In the genomic region with DNA sequence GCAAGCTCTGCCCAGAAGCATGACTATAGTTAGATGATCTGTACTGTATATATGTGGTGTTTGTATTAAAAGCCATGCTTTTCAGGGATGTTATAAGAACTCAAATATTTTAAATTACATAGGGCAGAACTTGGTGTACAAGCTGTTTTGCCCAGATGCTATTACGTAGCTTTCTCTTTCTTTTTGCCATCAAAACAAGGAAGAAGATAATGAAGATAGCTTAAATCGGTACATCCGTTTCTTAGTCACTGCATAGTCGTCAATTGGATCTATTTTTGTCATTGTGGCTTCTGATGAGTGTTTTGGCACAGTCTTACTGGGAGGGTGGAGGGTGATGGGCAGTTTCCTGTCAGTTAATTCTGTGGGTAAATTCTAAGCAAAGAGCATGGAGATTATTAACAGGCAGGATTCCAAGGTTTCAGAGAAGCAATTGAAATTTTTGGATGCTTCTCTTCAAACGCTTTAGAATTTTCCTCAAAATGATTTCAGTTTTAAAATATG, we compare ENCODE assay signal across 8 cellular contexts.
DNase-seq lines count a peak whose midpoint lies in the region; ATAC-seq and TF ChIP-seq lines count a peak whose summit lies in the region.

No MANE protein-coding gene starts in this region.

- no TSS peak for BruUV-seq in MCF 10A (replicated peaks; lab: Mats Ljungman, UMichigan)

- peak overlapping the region; percentile 97 to 98 for H3K27ac Mint-ChIP-seq in T-cell
- peak overlapping the region; percentile 81 for H3K27ac Mint-ChIP-seq in MCF 10A (ENCODE audit: low read depth, unreplicated experiment)

- H3K27me3 Mint-ChIP-seq in T-cell (no peaks in the 10 kb centered on the region), MCF 10A (ENCODE audit: insufficient read depth, unreplicated experiment) (no peaks in the 10 kb centered on the region)

- 11% methylated on average over 5 of the region's 5 CpGs for WGBS in mesenchymal stem cell

- DNase-seq in EL (peak; percentile 95), Kasumi-1 (lab: John Stamatoyannopoulos, UW) (peak; percentile 97), T-cell (peak in 32 of 34 experiments; percentile 27 to 78 (median 53)), MCF 10A (ENCODE audit: unreplicated experiment) (peak; percentile 73), mesenchymal stem cell (peak; percentile 92), GOT3 (lab: John Stamatoyannopoulos, UW) (no peak)
- DNase-seq in stimulated activated CD8-positive, alpha-beta memory T cell treated with anti-CD3 and anti-CD28 coated beads, Interleukin-7, amount 100 ng/mL, for 48 hours (ENCODE audit: extremely low read depth in 1 of 2, low read depth in 1 of 2), result peak; percentile 16 to 34

- intact Hi-C loops in MCF 10A (cut with micrococcal nuclease), result no loop called here

- POLR2A ChIA-PET in T-cell (lab: Charles Lee), result interaction anchor here (0.6 to 1.1 kb wide), 4 partner anchors 8 to 149 kb away, joined by 3 to 7 read pairs (median 4); no protein-coding TSS in a partner anchor
- POLR2A ChIA-PET in MCF 10A (lab: Yijun Ruan, JAX), result interaction anchor here (0.7 to 2.4 kb wide), 5 partner anchors 13 to 99 kb away, joined by 4 to 14 read pairs (median 4); no protein-coding TSS in a partner anchor

- CTCF ChIA-PET in T-cell (lab: Charles Lee), result interaction anchor here (0.5 to 2.1 kb wide), 9 partner anchors 13 to 1362 kb away, joined by 3 to 13 read pairs (median 4); no protein-coding TSS in a partner anchor
- CTCF ChIA-PET in MCF 10A (lab: Yijun Ruan, JAX), result interaction anchor here (0.7 to 1.1 kb wide), 2 partner anchors 9 to 73 kb away, joined by 3 read pairs; no protein-coding TSS in a partner anchor

- H3K36me3 Mint-ChIP-seq in T-cell, result no peaks in the 10 kb centered on the region
- H3K36me3 Mint-ChIP-seq in MCF 10A (ENCODE audit: insufficient read depth, unreplicated experiment), result peaks cover 6% of the 10 kb centered on the region

- H3K79me1 ChIP-seq in mesenchymal stem cell (replicated peaks; ENCODE audit: low read length, poor library complexity, severe bottlenecking), result no peaks in the 10 kb centered on the region

- H2BK120ac ChIP-seq in mesenchymal stem cell (ENCODE audit: low read depth, low read length), result no peak overlapping the region

- no peak overlapping the region for H2BK5ac ChIP-seq in mesenchymal stem cell (ENCODE audit: low read depth, low read length, poor library complexity, severe bottlenecking)

- no peaks in the 10 kb centered on the region for H3K36me3 ChIP-seq in mesenchymal stem cell (ENCODE audit: control insufficient read depth in 1 of 2, insufficient read depth in 2 of 2, low read depth in 1 of 2, low read length in 2 of 2)

- peak overlapping the region in 1 of 2 experiments; percentile 54 for H3K18ac ChIP-seq in mesenchymal stem cell (ENCODE audit: low read depth in 1 of 2, low read length in 2 of 2)

- ATAC-seq in GM21717 (IDR thresholded peaks at IDR 0.05; ENCODE audit: unreplicated experiment) (peak; percentile 97), T-cell (replicated peaks in 1 of 4) (peak; percentile 95 to 99 (median 98))

- H3K4me3 ChIP-seq in mesenchymal stem cell (ENCODE audit: insufficient read depth in 1 of 2, low read depth in 1 of 2, low read length in 2 of 2), result peak overlapping the region in 1 of 2 experiments; percentile 65

- TF ChIP-seq CTCF in MCF 10A (IDR thresholded peaks at IDR 0.05; ENCODE audit: unreplicated experiment), result no peak

- H3K9me3 Mint-ChIP-seq in T-cell, result no peaks in the 10 kb centered on the region
- H3K9me3 Mint-ChIP-seq in MCF 10A (ENCODE audit: unreplicated experiment), result peaks cover 15% of the 10 kb centered on the region

- no peak overlapping the region for H3K23ac ChIP-seq in mesenchymal stem cell (ENCODE audit: low read length in 2 of 2)

- H3K4me1 Mint-ChIP-seq in T-cell (peaks cover 43 to 51% (median 50%) of the 10 kb centered on the region in 3 donors), MCF 10A (ENCODE audit: insufficient read depth, unreplicated experiment) (peaks cover 10% of the 10 kb centered on the region)

- H4K8ac ChIP-seq in mesenchymal stem cell (ENCODE audit: low read length), result no peak overlapping the region

- no peak overlapping the region for H2BK15ac ChIP-seq in mesenchymal stem cell (ENCODE audit: low read depth, poor library complexity, severe bottlenecking)

- H2AFZ ChIP-seq in mesenchymal stem cell (ENCODE audit: low read depth, low read length), result no peak overlapping the region

- H4K91ac ChIP-seq in mesenchymal stem cell (ENCODE audit: low read length), result no peak overlapping the region

- H3K4me1 ChIP-seq in mesenchymal stem cell (ENCODE audit: control insufficient read depth, insufficient read depth, low read depth, low read length), result peaks cover 1% of the 10 kb centered on the region

- H3K27me3 ChIP-seq in mesenchymal stem cell (ENCODE audit: control insufficient read depth in 1 of 2, insufficient read depth in 1 of 2, low read length in 2 of 2), result no peaks in the 10 kb centered on the region

- H3K9me3 ChIP-seq in mesenchymal stem cell (ENCODE audit: control insufficient read depth, low read length), result no peaks in the 10 kb centered on the region

- no peak overlapping the region for H2AK5ac ChIP-seq in mesenchymal stem cell (ENCODE audit: low read length, severe bottlenecking)

- H3K14ac ChIP-seq in mesenchymal stem cell (ENCODE audit: low read length in 2 of 2), result no peak overlapping the region

- H2BK12ac ChIP-seq in mesenchymal stem cell (ENCODE audit: low read length in 2 of 2), result no peak overlapping the region

- no peak overlapping the region for H3K4ac ChIP-seq in mesenchymal stem cell (ENCODE audit: low read depth in 1 of 2, low read length in 2 of 2)

- H3K4me3 Mint-ChIP-seq in T-cell (peak overlapping the region; percentile 68 to 78 (median 77)), MCF 10A (ENCODE audit: unreplicated experiment) (peak overlapping the region; percentile 64)

- peak overlapping the region; percentile 83 for H3K27ac ChIP-seq in mesenchymal stem cell (ENCODE audit: low read length, poor library complexity, severe bottlenecking)

- peak overlapping the region; percentile 90 for H3K9ac ChIP-seq in mesenchymal stem cell (ENCODE audit: low read length)

- peak overlapping the region; percentile 37 for H3K4me2 ChIP-seq in mesenchymal stem cell (ENCODE audit: low read length, poor library complexity, severe bottlenecking)
